In genomic region chr1:116597388-116597787, GRCh38 we compare ENCODE assay signal across 8 cellular contexts. TPM values are rescaled to one million over a fixed set of nuclear protein-coding genes. Genes with fewer than 3 reads are reported as not detected.
DNase-seq lines count a peak whose midpoint lies in the region; ATAC-seq lines count a peak whose summit lies in the region.
"Not testable (repeated sequence)": the region's sequence is repeated elsewhere in the genome, so short reads cannot be mapped to it uniquely, and the experiment has no call there.

No MANE protein-coding gene starts in this region.

- DNase-seq in left colon: not testable (repeated sequence)

- ATAC-seq in GM18867 (IDR thresholded peaks at IDR 0.05; ENCODE audit: unreplicated experiment) (peak; percentile 82), GM19452 (IDR thresholded peaks at IDR 0.05; ENCODE audit: unreplicated experiment) (peak; percentile 77), GM21723 (IDR thresholded peaks at IDR 0.05; ENCODE audit: unreplicated experiment) (peak; percentile 81), HG02885 (IDR thresholded peaks at IDR 0.05; ENCODE audit: poor library complexity, unreplicated experiment) (peak; percentile 81), HG03159 (IDR thresholded peaks at IDR 0.05; ENCODE audit: unreplicated experiment) (peak; percentile 79), HG03565 (IDR thresholded peaks at IDR 0.05; ENCODE audit: unreplicated experiment) (peak; percentile 71), left colon (peak; percentile 74)

- not testable (repeated sequence) for H3K9ac ChIP-seq in BLaER1 treated with 17β-estradiol and CSF1 and Interleukin-3, amounts not matched to agents 10 nM and 100 nM

- not testable (repeated sequence) for H3K27me3 ChIP-seq in BLaER1 treated with 17β-estradiol and CSF1 and Interleukin-3, amounts not matched to agents 10 nM and 100 nM

- H3K4me1 ChIP-seq in BLaER1 treated with 17β-estradiol and CSF1 and Interleukin-3, amounts not matched to agents 10 nM and 100 nM: peaks cover 0 to 58% (median 24%) of the 10 kb centered on the region in 10 experiments; a peak in 15 of 20 replicates

- intact Hi-C loops in left colon (cut with DNase I, micrococcal nuclease): not testable (repeated sequence)

- not testable (repeated sequence) for H3K9me3 ChIP-seq in BLaER1 treated with 17β-estradiol and CSF1 and Interleukin-3, amounts not matched to agents 10 nM and 100 nM (replicated peaks in 1 of 11)

- H3K36me3 ChIP-seq in BLaER1 treated with 17β-estradiol and CSF1 and Interleukin-3, amounts not matched to agents 10 nM and 100 nM: peaks cover 0 to 38% (median 3%) of the 10 kb centered on the region in 11 experiments; a peak in 8 of 22 replicates

- not testable (repeated sequence) for H4K20me1 ChIP-seq in BLaER1 treated with 17β-estradiol and CSF1 and Interleukin-3, amounts not matched to agents 10 nM and 100 nM

- H3K27ac ChIP-seq in BLaER1 treated with 17β-estradiol and CSF1 and Interleukin-3, amounts not matched to agents 10 nM and 100 nM: peak overlapping the region in 5 of 11 experiments; percentile 43 to 56 (median 51); a peak in 7 of 22 replicates

- H3K4me2 ChIP-seq in BLaER1 treated with 17β-estradiol and CSF1 and Interleukin-3, amounts not matched to agents 10 nM and 100 nM: peak overlapping the region in 6 of 11 experiments; percentile 26 to 67 (median 48); a peak in 11 of 22 replicates

- H3K4me3 ChIP-seq in BLaER1 treated with 17β-estradiol and CSF1 and Interleukin-3, amounts not matched to agents 10 nM and 100 nM: not testable (repeated sequence)

RNA-seq across cellular contexts. Expression of gene CD58, which starts 26.6 kb away (rescaled TPM):
- total RNA-seq in left colon: 10 to 100 TPM; 30.0 to 34.1 TPM
